9 cellular contexts compared by ENCODE assay signal in the genomic region with DNA sequence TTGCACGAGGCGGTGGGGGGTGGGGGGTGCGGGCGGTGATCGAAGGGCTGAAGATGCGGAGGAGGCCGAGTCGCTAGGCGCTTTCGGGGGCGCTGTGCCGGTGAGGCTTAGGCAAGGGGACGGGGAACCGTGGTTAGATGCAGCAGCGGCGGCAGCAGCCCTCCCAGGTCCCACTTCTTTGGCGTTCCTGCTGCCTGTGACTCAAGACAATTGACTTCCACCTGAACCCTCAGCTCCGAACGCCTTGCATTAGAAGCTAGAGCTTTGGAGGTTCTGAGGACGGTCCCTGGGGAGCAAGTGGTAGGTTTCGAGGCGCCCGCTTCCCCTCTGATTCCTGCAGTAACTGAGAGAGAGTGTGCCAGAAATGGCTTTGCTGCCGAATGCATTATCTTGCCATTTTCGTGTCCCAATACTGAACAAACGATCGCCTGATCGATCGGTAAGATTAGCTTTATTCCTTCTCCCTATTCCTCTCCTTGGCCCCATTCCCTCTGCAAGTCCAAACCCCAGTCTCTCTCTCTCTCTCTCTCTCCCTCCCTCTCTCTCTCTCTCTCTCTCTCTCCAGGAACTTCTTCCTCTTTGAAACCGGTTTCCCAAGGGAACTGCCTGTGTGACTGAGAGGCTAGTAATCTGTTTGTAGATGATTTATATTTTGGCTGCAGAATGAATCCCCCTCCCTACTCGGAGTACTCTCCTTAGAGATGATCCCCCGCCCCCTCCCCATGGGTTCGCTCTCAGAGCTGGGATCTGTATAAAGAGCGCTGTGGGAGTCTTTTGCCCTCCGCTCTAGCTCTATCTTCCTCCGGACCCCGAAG. TPM values are rescaled to one million over a fixed set of nuclear protein-coding genes. Genes with fewer than 3 reads are reported as not detected.
A peak's percentile ranks its signal among the peaks of the same experiment; 100 is the strongest.
DNase-seq lines count a peak whose midpoint lies in the region; ATAC-seq, FAIRE-seq and TF ChIP-seq lines count a peak whose summit lies in the region.
"Had no signal": no experiment of that assay in that cellular context is flagged by ENCODE, and none has a peak within 500 bp of the region (broad histone marks: within the 10 kb centered on the region; RNA-seq: fewer than 3 reads in every experiment).

No MANE protein-coding gene starts in this region.

- peak overlapping the region; percentile 88 for H2AFZ ChIP-seq in HCT116 (ENCODE audit: low read depth, low read length, poor library complexity, severe bottlenecking)
- peak overlapping the region; percentile 97 for H2AFZ ChIP-seq in H1 (ENCODE audit: low read length)

- H3K27me3 Mint-ChIP-seq in CD8-positive, alpha-beta memory T cell = peaks cover 0 to 5% of the 10 kb centered on the region in 2 donors

- POLR2A ChIA-PET in HCT116 (lab: Charles Lee) (no interaction called here), H1 (lab: Charles Lee; ENCODE audit: partially characterized antibody) (interaction anchor here (0.6 to 0.7 kb wide), 2 partner anchors 40 to 314 kb away, joined by 3 read pairs; no protein-coding TSS in a partner anchor)
- POLR2A ChIA-PET in CD8-positive, alpha-beta memory T cell (lab: Charles Lee) = no interaction called here

- H3K4me2 ChIP-seq in HCT116 (ENCODE audit: low read length) (peak overlapping the region; percentile 95), H1 (ENCODE audit: insufficient read depth in 1 of 2, low read depth in 2 of 2, low read length in 2 of 2) (peak overlapping the region; percentile 81 to 100)

- H4K91ac ChIP-seq in H1 (replicated peaks; ENCODE audit: insufficient read length, low read length) = no peak overlapping the region

- no peaks in the 10 kb centered on the region for H3K9me2 ChIP-seq in HCT116 (ENCODE audit: insufficient read depth)

- H3K36me3 ChIP-seq in HCT116 (ENCODE audit: control insufficient read depth in 1 of 2, insufficient read depth in 2 of 2, low read length in 2 of 2) (no peaks in the 10 kb centered on the region), H1 (ENCODE audit: control insufficient read depth in 2 of 4, insufficient read depth in 4 of 4, low read length in 3 of 4) (no peaks in the 10 kb centered on the region), mucosa of rectum (ENCODE audit: control insufficient read depth in 2 of 2, insufficient read depth in 2 of 2, low read length in 2 of 2) (no peaks in the 10 kb centered on the region)
- no peaks in the 10 kb centered on the region for H3K36me3 ChIP-seq in CD8-positive, alpha-beta memory T cell (ENCODE audit: insufficient read depth, low read length)

- intact Hi-C loops in HCT116 (cut with micrococcal nuclease) = no loop called here

- peaks cover 5 to 22% (median 8%) of the 10 kb centered on the region in 5 donors for H3K9me3 Mint-ChIP-seq in CD8-positive, alpha-beta memory T cell

- H2BK120ac ChIP-seq in H1 (replicated peaks; ENCODE audit: low read depth, low read length) = peak overlapping the region; percentile 25

- H3K79me1 ChIP-seq in H1 (ENCODE audit: low read depth, low read length) = no peaks in the 10 kb centered on the region

- no peak overlapping the region for H2AK5ac ChIP-seq in H1 (ENCODE audit: low read depth, low read length)

- WGBS in H1 (ENCODE audit: extremely low coverage in 1 of 2, insufficient coverage in 1 of 2, insufficient read length in 1 of 2, insufficient replicate concordance in 2 of 2, low coverage in 1 of 2, low lambda C conversion rate in 2 of 2, missing lambda C conversion rate in 1 of 2), 2 experiments = 1% methylated on average over 26 of the region's 37 CpGs; no CpG with 5 or more reads in 1 of the 2 experiments

- H3K4me3 ChIP-seq in HCT116 (replicated peaks in 1 of 2; ENCODE audit: low read depth in 1 of 2, low read length in 2 of 2) = peak overlapping the region; percentile 52 to 80
- H3K4me3 ChIP-seq in H1 (ENCODE audit: extremely low read depth in 1 of 4, insufficient read depth in 2 of 4, low read depth in 3 of 4, low read length in 4 of 4) = peak overlapping the region; percentile 84 to 98 (median 87)
- peak overlapping the region; percentile 55 to 87 for H3K4me3 ChIP-seq in mucosa of rectum (ENCODE audit: low read length in 2 of 2)
- no peak overlapping the region for H3K4me3 ChIP-seq in CD8-positive, alpha-beta memory T cell (ENCODE audit: low read length)

- H3K9me3 ChIP-seq in HCT116 (ENCODE audit: control insufficient read depth in 1 of 2, insufficient read depth in 1 of 2, low read depth in 1 of 2, low read length in 2 of 2) (no peaks in the 10 kb centered on the region), H1 (ENCODE audit: insufficient read depth in 2 of 2, low read depth in 1 of 2, low read length in 1 of 2) (no peaks in the 10 kb centered on the region), mucosa of rectum (ENCODE audit: control insufficient read depth in 2 of 2, low read length in 2 of 2) (no peaks in the 10 kb centered on the region)
- H3K9me3 ChIP-seq in CD8-positive, alpha-beta memory T cell (ENCODE audit: low read length) = no peaks in the 10 kb centered on the region

- no peak overlapping the region for H4K5ac ChIP-seq in H1 (ENCODE audit: insufficient read length, low read depth, low read length)

- BruUV-seq in HCT116 (replicated peaks; lab: Mats Ljungman, UMichigan) = no TSS peak

- RAD21 ChIA-PET in HCT116 (lab: Charles Lee; ENCODE audit: low non-redundant PET in 1 of 2, low total read pairs in 2 of 2, uncharacterized antibody in 2 of 2, unreplicated experiment in 2 of 2) = interaction anchor here in 1 of 2 experiments (0.7 kb wide), 1 partner anchor 24 kb away, joined by 3 read pairs; no protein-coding TSS in a partner anchor

- no peak overlapping the region for H4K8ac ChIP-seq in H1 (ENCODE audit: extremely low read depth, insufficient read depth, low read length)

- peaks cover 0 to 5% (median 1%) of the 10 kb centered on the region in 3 donors for H3K4me1 Mint-ChIP-seq in CD8-positive, alpha-beta memory T cell

- TF ChIP-seq POLR2A in HCT116 (IDR thresholded peaks at IDR 0.05; ENCODE audit: borderline replicate concordance, extremely low read depth, insufficient read depth, insufficient read length) (no peak), H1 (IDR thresholded peaks at IDR 0.05; ENCODE audit: control extremely low read depth in 1 of 2, low read depth in 2 of 2, low read length in 2 of 2) (no peak)

- H2BK20ac ChIP-seq in H1 (ENCODE audit: low read length) = peak overlapping the region; percentile 91; the same call in 1 of the 2 replicates

- peaks cover 12% of the 10 kb centered on the region; the same call in 1 of the 2 replicates for H3K23me2 ChIP-seq in H1 (ENCODE audit: low read depth, low read length)

- H3K27me3 ChIP-seq in HCT116 (ENCODE audit: insufficient read depth, low read length) = no peaks in the 10 kb centered on the region
- peaks cover 10 to 41% (median 20%) of the 10 kb centered on the region in 4 experiments for H3K27me3 ChIP-seq in H1 (replicated peaks in 1 of 4; ENCODE audit: control insufficient read depth in 3 of 4, extremely low read depth in 1 of 4, insufficient read depth in 3 of 4, low read length in 3 of 4)
- peaks cover 0 to 10% of the 10 kb centered on the region in 2 donors for H3K27me3 ChIP-seq in mucosa of rectum (ENCODE audit: control insufficient read depth in 2 of 2, insufficient read depth in 2 of 2, low read length in 2 of 2)
- H3K27me3 ChIP-seq in CD8-positive, alpha-beta memory T cell (ENCODE audit: insufficient read depth, low read length, poor library complexity, severe bottlenecking) = no peaks in the 10 kb centered on the region

- no peak overlapping the region for H2BK15ac ChIP-seq in H1 (ENCODE audit: low read length)

- no peak for FAIRE-seq in H1 (lab: Jason Lieb, UNC)

- H3K56ac ChIP-seq in H1 (replicated peaks; ENCODE audit: insufficient read length, low read depth, low read length) = no peak overlapping the region

- H3K9ac ChIP-seq in HCT116 (ENCODE audit: low read length) (peak overlapping the region; percentile 59), H1 (replicated peaks in 1 of 4; ENCODE audit: extremely low read depth in 1 of 4, low read depth in 3 of 4, low read length in 3 of 4) (peak overlapping the region in 3 of 4 experiments; percentile 49 to 76 (median 61); a peak in 6 of 7 replicates), mucosa of rectum (ENCODE audit: low read depth in 1 of 2, low read length in 2 of 2) (peak overlapping the region; percentile 52 to 76)

- peak overlapping the region; percentile 68; the same call in 1 of the 2 replicates for H3K18ac ChIP-seq in H1 (ENCODE audit: extremely low read depth, low read length)

- no peak for TF ChIP-seq EP300 in H1 (IDR thresholded peaks at IDR 0.05; ENCODE audit: borderline replicate concordance in 1 of 2, low read depth in 2 of 2, low read length in 2 of 2)

- H2BK5ac ChIP-seq in H1 (ENCODE audit: low read depth, low read length) = peak overlapping the region; percentile 26; the same call in 1 of the 2 replicates

- peak overlapping the region in 1 of 7 donors; percentile 15 for H3K4me3 Mint-ChIP-seq in CD8-positive, alpha-beta memory T cell
- H3K4me3 Mint-ChIP-seq: stimulated activated naive CD8-positive, alpha-beta T cell treated with anti-CD3 and anti-CD28 coated beads, Interleukin-15, Interleukin-2, amounts not matched to agents 100 ng/mL and 50 ng/mL, for 24 hours had no signal

- H3K4me1 ChIP-seq in HCT116 (ENCODE audit: control insufficient read depth in 1 of 2, insufficient read depth in 2 of 2, low read length in 2 of 2) = peaks cover 4 to 15% of the 10 kb centered on the region in 2 experiments; a peak in 3 of 4 replicates
- peaks cover 2 to 8% (median 3%) of the 10 kb centered on the region in 4 experiments; a peak in 5 of 7 replicates for H3K4me1 ChIP-seq in H1 (replicated peaks in 1 of 4; ENCODE audit: control insufficient read depth in 3 of 4, insufficient read depth in 4 of 4, low read length in 3 of 4)
- H3K4me1 ChIP-seq in mucosa of rectum (ENCODE audit: control insufficient read depth in 2 of 2, insufficient read depth in 2 of 2, low read length in 2 of 2) = no peaks in the 10 kb centered on the region
- H3K4me1 ChIP-seq in CD8-positive, alpha-beta memory T cell (ENCODE audit: insufficient read depth, low read length) = no peaks in the 10 kb centered on the region

- H3K27ac Mint-ChIP-seq in CD8-positive, alpha-beta memory T cell = no peak overlapping the region
- H3K27ac Mint-ChIP-seq: stimulated activated naive CD8-positive, alpha-beta T cell treated with anti-CD3 and anti-CD28 coated beads, Interleukin-15, Interleukin-2, amounts not matched to agents 100 ng/mL and 50 ng/mL, for 24 hours had no signal

- TF ChIP-seq RAD21 in HCT116 (IDR thresholded peaks at IDR 0.05; ENCODE audit: low read depth) (no peak), H1 (IDR thresholded peaks at IDR 0.05 in 1 of 2, conservative IDR thresholded peaks at IDR 0.05 in 1 of 2; ENCODE audit: low read depth in 2 of 2, low read length in 2 of 2) (no peak)

- ATAC-seq in HCT116 = peak; percentile 75

- DNase-seq in Ammon's horn (ENCODE audit: low spot score) (peak; percentile 68), HCT116 (ENCODE audit: low read depth, low spot score) (peak; percentile 48), NCI-H526 treated with DMSO at 0.1 percent for 48 hours (lab: John Stamatoyannopoulos, UW) (peak; percentile 49), H1 (ENCODE audit: low read depth in 1 of 2, low spot score in 2 of 2) (peak in 1 of 2 experiments; percentile 65), NCI-H2196 treated with DMSO at 0.1 percent for 48 hours (lab: John Stamatoyannopoulos, UW; ENCODE audit: unreplicated experiment) (no peak)
- DNase-seq in CD8-positive, alpha-beta memory T cell = no peak
- DNase-seq in activated CD4-positive, alpha-beta T cell treated with anti-CD3 and anti-CD28 coated beads, Interleukin-2, amount 50 U/mL, for 1 hour = no peak

- H3K79me2 ChIP-seq in HCT116 (ENCODE audit: insufficient read depth, low read length) = no peaks in the 10 kb centered on the region
- no peaks in the 10 kb centered on the region for H3K79me2 ChIP-seq in H1 (ENCODE audit: control insufficient read depth in 1 of 2, insufficient read depth in 2 of 2, low read length in 2 of 2)

- peak overlapping the region; percentile 58 for H3K27ac ChIP-seq in HCT116 (ENCODE audit: low read depth, low read length)
- H3K27ac ChIP-seq in H1 (ENCODE audit: low read depth, low read length) = no peak overlapping the region
- H3K27ac ChIP-seq in mucosa of rectum (ENCODE audit: low read depth in 2 of 2, low read length in 2 of 2) = peak overlapping the region; percentile 61 to 80
- H3K27ac ChIP-seq in CD8-positive, alpha-beta memory T cell (ENCODE audit: low read depth, low read length) = no peak overlapping the region

- peak overlapping the region; percentile 62; the same call in 1 of the 2 replicates for H2BK12ac ChIP-seq in H1 (ENCODE audit: low read depth, low read length)

- CTCF ChIA-PET in HCT116 (lab: Charles Lee) = no interaction called here
- CTCF ChIA-PET in H1 (lab: Charles Lee; ENCODE audit: partially characterized antibody) = interaction anchor here (0.6 to 1.7 kb wide), 6 partner anchors 19 to 394 kb away, joined by 3 read pairs; no protein-coding TSS in a partner anchor
- CTCF ChIA-PET in CD8-positive, alpha-beta memory T cell (lab: Charles Lee) = no interaction called here

- no peak overlapping the region for H3K14ac ChIP-seq in H1 (ENCODE audit: insufficient read length)

- no peak overlapping the region for H3K23ac ChIP-seq in H1 (ENCODE audit: insufficient read length)

- H4K20me1 ChIP-seq in HCT116 (ENCODE audit: insufficient read depth) = no peaks in the 10 kb centered on the region
- no peaks in the 10 kb centered on the region for H4K20me1 ChIP-seq in H1 (replicated peaks in 1 of 2; ENCODE audit: control insufficient read depth in 1 of 2, insufficient read depth in 2 of 2, low read length in 2 of 2)

- TF ChIP-seq CTCF in HCT116 (IDR thresholded peaks at IDR 0.05 in 2 of 3, conservative IDR thresholded peaks at IDR 0.05 in 1 of 3; ENCODE audit: borderline replicate concordance in 1 of 3, insufficient read depth in 1 of 3, low read depth in 2 of 3, low read length in 2 of 3) (peak in 2 of 3 experiments; percentile 14 to 18; a peak in 3 of 6 replicates), H1 (IDR thresholded peaks at IDR 0.05; ENCODE audit: control extremely low read depth in 1 of 3, insufficient read depth in 1 of 3, low read depth in 1 of 3, low read length in 3 of 3) (no peak)

- H3K36me3 Mint-ChIP-seq in CD8-positive, alpha-beta memory T cell = no peaks in the 10 kb centered on the region

- no peak overlapping the region for H3K4ac ChIP-seq in H1 (replicated peaks; ENCODE audit: insufficient read length, low read depth, low read length)

RNA-seq across cellular contexts. Expression of a gene that starts 0.7 kb away (rescaled TPM):
- not detected for total RNA-seq in HCT116 (2021; ENCODE audit: unreplicated experiment)
- polyA plus RNA-seq in HCT116 (2012) = 0.07 and 0.10 TPM in 2 replicates
- total RNA-seq in H1 (2021; fragmentation: NEBNext Ultra II Directional; extraction: Animal tissue kit (Norgen Biotek cat#: 25700)) = 0.36 TPM in 1 of 2 replicates, not detected in the other
- polyA plus RNA-seq in H1 (2011; rRNA removed) = 0.09 TPM in 1 of 2 replicates, not detected in the other
- not detected for polyA plus RNA-seq in H1 (2011; cell fraction: cytosol; rRNA removed)
- polyA plus RNA-seq in H1 (2011; cell fraction: nucleus; rRNA removed) = not detected
- not detected in 4 replicates for polyA plus RNA-seq in H1 (2012, experiment 1 of 2)
- 0.59 TPM for polyA plus RNA-seq in H1 (2012, experiment 2 of 2)
- polyA plus RNA-seq in H1 (2013, experiment 1 of 2) = not detected
- polyA plus RNA-seq in H1 (2013, experiment 2 of 2) = not detected
- 0.28 TPM in 1 of 2 replicates, not detected in the other for polyA minus RNA-seq in H1 (2011; rRNA and poly(A)+ RNA removed)
- not detected for polyA minus RNA-seq in H1 (2011; cell fraction: cytosol; rRNA and poly(A)+ RNA removed)
- polyA minus RNA-seq in H1 (2011; cell fraction: nucleus; rRNA and poly(A)+ RNA removed) = not detected
- total RNA-seq in CD8-positive, alpha-beta memory T cell = not detected
- polyA plus RNA-seq in CD8-positive, alpha-beta memory T cell = not detected

Comparison
In these comparisons a context has a peak if more than half of its experiments do, and no peak if none do; other contexts are left out.
1. DNase-seq: peak in Ammon's horn (single experiment), HCT116 (single experiment) and NCI-H526 treated with DMSO at 0.1 percent for 48 hours (single experiment); none in NCI-H2196 treated with DMSO at 0.1 percent for 48 hours (single experiment), CD8-positive, alpha-beta memory T cell (0 of 5) and activated CD4-positive, alpha-beta T cell treated with anti-CD3 and anti-CD28 coated beads, Interleukin-2, amount 50 U/mL, for 1 hour (single experiment).
2. H3K27ac ChIP-seq: peak in HCT116 (single experiment) and mucosa of rectum (2 of 2); none in H1 (single experiment) and CD8-positive, alpha-beta memory T cell (single experiment).
3. CTCF ChIP-seq: peak in HCT116 (2 of 3); none in H1 (0 of 3).
4. Peak in every context shown above with its lines, with median percentiles within 50 percentile points of each other: H3K9ac ChIP-seq.